In genomic region chr10:71262817-71263216, GRCh38 we compare ENCODE assay signal across 20 cellular contexts. TPM values are rescaled to one million over a fixed set of nuclear protein-coding genes. Genes with fewer than 3 reads are reported as not detected.
DNase-seq lines count a peak whose midpoint lies in the region; ATAC-seq and TF ChIP-seq lines count a peak whose summit lies in the region.
"Had no signal": no experiment of that assay in that cellular context is flagged by ENCODE, and none has a peak within 500 bp of the region (broad histone marks: within the 10 kb centered on the region; RNA-seq: fewer than 3 reads in every experiment).

No MANE protein-coding gene starts in this region.

- H3K4me3 ChIP-seq in cardiac muscle cell = no peak overlapping the region
- no peak overlapping the region for H3K4me3 ChIP-seq in colonic mucosa
- no peak overlapping the region for H3K4me3 ChIP-seq in mucosa of rectum (ENCODE audit: low read length in 2 of 2)
- H3K4me3 ChIP-seq: A549, left lung, MG63, upper lobe of right lung had no signal

- H3K9ac ChIP-seq in colonic mucosa (ENCODE audit: low read depth in 2 of 2, low read length in 2 of 2) (peak overlapping the region; percentile 3 to 33), mucosa of rectum (ENCODE audit: low read depth in 1 of 2, low read length in 2 of 2) (no peak overlapping the region)

- ATAC-seq in GM18909 (IDR thresholded peaks at IDR 0.05; ENCODE audit: poor library complexity, unreplicated experiment) = no peak
- ATAC-seq in HG03432 (IDR thresholded peaks at IDR 0.05; ENCODE audit: unreplicated experiment) = no peak
- ATAC-seq: A549, HCT116, left lung, sciatic nerve, upper lobe of right lung had no signal

- peak overlapping the region; percentile 98 for H3K27ac ChIP-seq in cardiac muscle cell
- H3K27ac ChIP-seq in colonic mucosa = peak overlapping the region; percentile 40
- H3K27ac ChIP-seq in mucosa of rectum (ENCODE audit: low read depth in 2 of 2, low read length in 2 of 2) = peak overlapping the region; percentile 67 to 74
- H3K27ac ChIP-seq in temporal lobe (ENCODE audit: low read depth, low read length) = peak overlapping the region; percentile 70
- H3K27ac ChIP-seq: A549, left lung, upper lobe of right lung had no signal

- peaks cover 71% of the 10 kb centered on the region for H3K4me1 ChIP-seq in cardiac muscle cell (ENCODE audit: low read depth)
- peaks cover 16% of the 10 kb centered on the region for H3K4me1 ChIP-seq in colonic mucosa
- peaks cover 55 to 57% of the 10 kb centered on the region in 2 donors for H3K4me1 ChIP-seq in mucosa of rectum (ENCODE audit: control insufficient read depth in 2 of 2, insufficient read depth in 2 of 2, low read length in 2 of 2)

- H3K9me3 ChIP-seq in cardiac muscle cell (ENCODE audit: low read depth) (no peaks in the 10 kb centered on the region), colonic mucosa (no peaks in the 10 kb centered on the region), mucosa of rectum (ENCODE audit: control insufficient read depth in 2 of 2, low read length in 2 of 2) (no peaks in the 10 kb centered on the region)
- H3K9me3 ChIP-seq: A549, left lung, MG63, upper lobe of right lung had no signal

- no peak for TF ChIP-seq CTCF in cardiac muscle cell (IDR thresholded peaks at IDR 0.05; ENCODE audit: low read depth, low read length)
- TF ChIP-seq CTCF in colonic mucosa (IDR thresholded peaks at IDR 0.05) = no peak

- intact Hi-C loops in cardiac septum (cut with DNase I) = no loop called here
- intact Hi-C loops in colonic mucosa (cut with DNase I) = no loop called here

- DNase-seq in cardiac muscle cell (ENCODE audit: low read depth in 1 of 2, low spot score in 1 of 2) = no peak
- no peak for DNase-seq in cardiac septum (ENCODE audit: low spot score)
- DNase-seq in colonic mucosa = no peak
- DNase-seq in AML-193 (lab: John Stamatoyannopoulos, UW) = no peak
- DNase-seq: activated CD4-positive, alpha-beta memory T cell treated with anti-CD3 and anti-CD28 coated beads for 36 hours; activated CD4-positive, CD25-positive, alpha-beta regulatory T cell; activated naive CD4-positive, alpha-beta T cell; activated T-cell treated with anti-CD3 and anti-CD28 coated beads, Interleukin-2, amount 50 U/mL, for 1 hour; MG63; NCI-H524; T1000; upper lobe of right lung had no signal

- H3K27me3 ChIP-seq in cardiac muscle cell = no peaks in the 10 kb centered on the region
- no peaks in the 10 kb centered on the region for H3K27me3 ChIP-seq in colonic mucosa
- H3K27me3 ChIP-seq in mucosa of rectum (ENCODE audit: control insufficient read depth in 2 of 2, insufficient read depth in 2 of 2, low read length in 2 of 2) = no peaks in the 10 kb centered on the region
- H3K27me3 ChIP-seq: left lung, MG63, upper lobe of right lung had no signal

- H3K36me3 ChIP-seq in cardiac muscle cell (no peaks in the 10 kb centered on the region), colonic mucosa (no peaks in the 10 kb centered on the region), mucosa of rectum (ENCODE audit: control insufficient read depth in 2 of 2, insufficient read depth in 2 of 2, low read length in 2 of 2) (no peaks in the 10 kb centered on the region)
- H3K36me3 ChIP-seq: left lung, MG63, upper lobe of right lung had no signal

RNA-seq across cellular contexts. Expression of gene UNC5B, which starts 50.4 kb away (rescaled TPM):
- total RNA-seq in cardiac muscle cell = 112 and 172 TPM in 2 replicates
- polyA plus RNA-seq in cardiac muscle cell = 73.3 and 98.3 TPM in 2 replicates
- 22.4 TPM for total RNA-seq in cardiac septum
- total RNA-seq in colonic mucosa = 10 to 100 TPM; 18.4 to 18.5 TPM
- total RNA-seq in temporal lobe = 4.2 TPM

RNA-seq across cellular contexts. Expression of gene SLC29A3, which starts 56.2 kb away (rescaled TPM):
- total RNA-seq in cardiac muscle cell = 2.5 and 3.5 TPM in 2 replicates
- 4.0 and 5.8 TPM in 2 replicates for polyA plus RNA-seq in cardiac muscle cell
- 1.6 TPM for total RNA-seq in cardiac septum
- 1 to 10 TPM; 3.8 to 6.5 TPM for total RNA-seq in colonic mucosa
- 1.2 TPM for total RNA-seq in temporal lobe

Comparison
In these comparisons a context has a peak if more than half of its experiments do, and no peak if none do; other contexts are left out.
1. H3K27ac ChIP-seq: peak in every context shown above with its lines; median percentile 98 in cardiac muscle cell; 70 in mucosa of rectum; 70 in temporal lobe; 40 in colonic mucosa.
2. H3K9ac ChIP-seq: peak in colonic mucosa (2 of 2); none in mucosa of rectum (0 of 2).